Comparison of ENCODE assay signal across 10 cellular contexts in genomic region chr20:49562341-49563014, GRCh38. TPM values are rescaled to one million over a fixed set of nuclear protein-coding genes. Genes with fewer than 3 reads are reported as not detected.
DNase-seq lines count a peak whose midpoint lies in the region; ATAC-seq, FAIRE-seq and TF ChIP-seq lines count a peak whose summit lies in the region.
"Had no signal": no experiment of that assay in that cellular context is flagged by ENCODE, and none has a peak within 500 bp of the region (broad histone marks: within the 10 kb centered on the region; RNA-seq: fewer than 3 reads in every experiment).

No MANE protein-coding gene starts in this region.

- H3K36me3 Mint-ChIP-seq in CD14-positive monocyte: no peaks in the 10 kb centered on the region

- peaks cover 35 to 47% (median 43%) of the 10 kb centered on the region in 3 donors for H3K27me3 Mint-ChIP-seq in CD14-positive monocyte (ENCODE audit: low read depth in 3 of 3)

- TF ChIP-seq CTCF in CD14-positive monocyte (IDR thresholded peaks at IDR 0.05) (no peak), pancreas (IDR thresholded peaks at IDR 0.05) (no peak)

- peaks cover 0 to 3% (median 0%) of the 10 kb centered on the region in 3 donors for H3K4me1 ChIP-seq in pancreas

- H3K36me3 ChIP-seq in pancreas: no peaks in the 10 kb centered on the region

- 66 to 69% methylated on average over 19 of the region's 19 CpGs for WGBS in pancreas, 2 donors

- no peaks in the 10 kb centered on the region for H3K4me1 Mint-ChIP-seq in CD14-positive monocyte

- in situ Hi-C loops in SK-MEL-5 (cut with HindIII; ENCODE audit: low pct_unique_long_range_greater_than_20kb, low sequenced_read_pairs): no loop called here

- intact Hi-C loops in CD14-positive monocyte (cut with micrococcal nuclease): no loop called here
- intact Hi-C loops in Right ventricle myocardium inferior (cut with DNase I): no loop called here
- intact Hi-C loops in pancreas (cut with DNase I): no loop called here

- H3K27ac ChIP-seq in pancreas: no peak overlapping the region

- no peaks in the 10 kb centered on the region for H3K9me3 ChIP-seq in pancreas

- peaks cover 2 to 10% (median 4%) of the 10 kb centered on the region in 7 donors for H3K9me3 Mint-ChIP-seq in CD14-positive monocyte
- H3K9me3 Mint-ChIP-seq: central memory CD8-positive, alpha-beta T cell had no signal

- H3K27ac Mint-ChIP-seq in CD14-positive monocyte: no peak overlapping the region

- FAIRE-seq in pancreas (lab: Jason Lieb, UNC): no peak

- no peak overlapping the region for H3K4me3 ChIP-seq in pancreas

- DNase-seq in CD14-positive monocyte (ENCODE audit: low spot score) (peak; percentile 20), SK-MEL-5 (ENCODE audit: low read depth, low spot score) (peak; percentile 17), Right ventricle myocardium inferior (ENCODE audit: missing footprints) (peak; percentile 89), pancreas (no peak), GM19240 (ENCODE audit: insufficient read length, low spot score) (no peak), DMS79 treated with DMSO at 0.1 percent for 48 hours (lab: John Stamatoyannopoulos, UW) (no peak), NCI-H1092 (lab: John Stamatoyannopoulos, UW) (no peak)
- DNase-seq: COR-L47 had no signal

- ATAC-seq in Right ventricle myocardium inferior (peak; percentile 83), pancreas (peak in 3 of 4 donors; percentile 56 to 77 (median 58)), HG03135 (IDR thresholded peaks at IDR 0.05; ENCODE audit: unreplicated experiment) (no peak)

- H3K4me3 Mint-ChIP-seq in CD14-positive monocyte: no peak overlapping the region
- H3K4me3 Mint-ChIP-seq: central memory CD8-positive, alpha-beta T cell had no signal

- H3K27me3 ChIP-seq in pancreas: peaks cover 0 to 4% (median 0%) of the 10 kb centered on the region in 4 donors

RNA-seq across cellular contexts. Expression of gene PTGIS, which starts 5.5 kb away (rescaled TPM):
- polyA plus RNA-seq in CD14-positive monocyte (not detected), pancreas (1 to 10 TPM; 1.6 to 3.5 TPM)
- total RNA-seq in SK-MEL-5 (2014; rRNA removed; shearing (Covaris generic)): 0.16 TPM in 1 of 2 replicates, not detected in the other
- 0.17 and 0.58 TPM in 2 replicates for polyA plus RNA-seq in SK-MEL-5 (2015; cell fraction: cytosol; rRNA removed)
- 0.06 TPM in 1 of 2 replicates, not detected in the other for polyA plus RNA-seq in SK-MEL-5 (2015; cell fraction: nucleus; rRNA removed)
- total RNA-seq in Right ventricle myocardium inferior (24.2 TPM), pancreas (10 to 100 TPM in 3 of 6 donors, 1 to 10 TPM in 3; 1.2 to 16.2 (median 6.6) TPM)

Comparison
In these comparisons a context has a peak if more than half of its experiments do, and no peak if none do; other contexts are left out.
1. DNase-seq: peak in CD14-positive monocyte (single experiment), SK-MEL-5 (single experiment) and Right ventricle myocardium inferior (single experiment); none in pancreas (0 of 6), GM19240 (single experiment), DMS79 treated with DMSO at 0.1 percent for 48 hours (single experiment) and NCI-H1092 (single experiment).